ENCODE assay signal across 22 cellular contexts in genomic region chr7:87171282-87171934, GRCh38. TPM values are rescaled to one million over a fixed set of nuclear protein-coding genes. Genes with fewer than 3 reads are reported as not detected.
DNase-seq lines count a peak whose midpoint lies in the region; ATAC-seq, FAIRE-seq and TF ChIP-seq lines count a peak whose summit lies in the region.
"Had no signal": no experiment of that assay in that cellular context is flagged by ENCODE, and none has a peak within 500 bp of the region (broad histone marks: within the 10 kb centered on the region; RNA-seq: fewer than 3 reads in every experiment).

No MANE protein-coding gene starts in this region.

- H3K4me1 Mint-ChIP-seq in CD4-positive, alpha-beta T cell (ENCODE audit: low read depth), result peaks cover 52% of the 10 kb centered on the region
- H3K4me1 Mint-ChIP-seq: CD14-positive monocyte, GM23338, H9 had no signal

- DNase-seq in CD4-positive, alpha-beta T cell, result no peak
- DNase-seq in GM12878 (ENCODE audit: low read depth, low spot score) (no peak), GM23248 (no peak), dedifferentiated amniotic fluid mesenchymal stem cell (ENCODE audit: extremely low spot score) (no peak), NCI-H128 (lab: John Stamatoyannopoulos, UW; ENCODE audit: unreplicated experiment) (no peak)
- DNase-seq: 8988T; ACHN; AML-193; BE2C; Caco-2; CD4-positive, alpha-beta memory T cell; DMS153; DND-41; H9 had no signal

- RAD21 ChIA-PET in GM12878 (lab: Charles Lee; ENCODE audit: unreplicated experiment), result interaction anchor here (0.7 to 2.8 kb wide), 8 partner anchors 13 to 48 kb away, joined by 3 to 10 read pairs (median 4); partner anchors contain the start of gene TMEM243

- no peak for TF ChIP-seq CTCF in CD4-positive, alpha-beta T cell (IDR thresholded peaks at IDR 0.05)
- TF ChIP-seq CTCF in GM12878 (IDR thresholded peaks at IDR 0.05 in 2 of 3, conservative IDR thresholded peaks at IDR 0.05 in 1 of 3; ENCODE audit: control insufficient read depth in 2 of 3, extremely low read depth in 1 of 3, insufficient read depth in 1 of 3, low read depth in 3 of 3, low read length in 3 of 3), result no peak

- in situ Hi-C loops in GM12878 (cut with MboI) (no loop called here), GM23248 (cut with MboI) (no loop called here)

- TF ChIP-seq POLR2A in GM12878 (IDR thresholded peaks at IDR 0.05; ENCODE audit: low read depth, low read length), result no peak

- H3K4me3 ChIP-seq in GM12878 (no peak overlapping the region), GM23248 (no peak overlapping the region)
- H3K4me3 ChIP-seq: A549; BLaER1 treated with 17β-estradiol and CSF1 and Interleukin-3, amounts not matched to agents 10 nM and 100 nM; GM23338 had no signal

- H3K36me3 Mint-ChIP-seq in CD4-positive, alpha-beta T cell (ENCODE audit: low read depth), result peaks cover 96% of the 10 kb centered on the region

- no peak overlapping the region for H3K4me3 Mint-ChIP-seq in CD4-positive, alpha-beta T cell
- H3K4me3 Mint-ChIP-seq: CD14-positive monocyte; CD4-positive, alpha-beta memory T cell; GM23338; H9 had no signal

- no peaks in the 10 kb centered on the region for H3K27me3 ChIP-seq in CD4-positive, alpha-beta T cell (ENCODE audit: control insufficient read depth, insufficient read depth, low read length)
- H3K27me3 ChIP-seq in GM12878 (replicated peaks in 1 of 2; ENCODE audit: control insufficient read depth in 2 of 2, insufficient read depth in 2 of 2, low read length in 1 of 2) (no peaks in the 10 kb centered on the region), GM23248 (replicated peaks; ENCODE audit: insufficient read depth) (no peaks in the 10 kb centered on the region)
- H3K27me3 ChIP-seq: BE2C; BLaER1 treated with 17β-estradiol and CSF1 and Interleukin-3, amounts not matched to agents 10 nM and 100 nM had no signal

- no peak for FAIRE-seq in GM12878 (lab: Jason Lieb, UNC)
- FAIRE-seq: A549, G401.6 had no signal

- no peaks in the 10 kb centered on the region for H3K9me3 ChIP-seq in CD4-positive, alpha-beta T cell (ENCODE audit: control insufficient read depth, low read length)
- H3K9me3 ChIP-seq in GM12878 (replicated peaks; ENCODE audit: control insufficient read depth, insufficient read depth, low read length) (no peaks in the 10 kb centered on the region), GM23248 (ENCODE audit: low read depth) (no peaks in the 10 kb centered on the region)
- H3K9me3 ChIP-seq: A549; BE2C; BLaER1 treated with 17β-estradiol and CSF1 and Interleukin-3, amounts not matched to agents 10 nM and 100 nM; Caco-2 had no signal

- H2AFZ ChIP-seq in GM12878 (ENCODE audit: control insufficient read depth, low read depth, low read length), result no peak overlapping the region
- no peak overlapping the region for H2AFZ ChIP-seq in GM23248
- H2AFZ ChIP-seq: GM23338 had no signal

- H3K4me2 ChIP-seq in GM12878 (ENCODE audit: control insufficient read depth, insufficient read depth) (no peak overlapping the region), GM23248 (ENCODE audit: unreplicated experiment) (no peak overlapping the region)
- H3K4me2 ChIP-seq: A549; BLaER1 treated with 17β-estradiol and CSF1 and Interleukin-3, amounts not matched to agents 10 nM and 100 nM; GM23338 had no signal

- SMC1A ChIA-PET in GM12878 (lab: Charles Lee; ENCODE audit: uncharacterized antibody, unreplicated experiment), result interaction anchor here (0.9 to 6.1 kb wide), 8 partner anchors 11 to 65 kb away, joined by 3 to 33 read pairs (median 4); no protein-coding TSS in a partner anchor

- H3K27ac ChIP-seq in CD4-positive, alpha-beta T cell (ENCODE audit: low read depth, low read length), result no peak overlapping the region
- H3K27ac ChIP-seq in GM12878 (ENCODE audit: control insufficient read depth, insufficient read depth) (no peak overlapping the region), GM23248 (no peak overlapping the region)
- H3K27ac ChIP-seq: A549; BLaER1 treated with 17β-estradiol and CSF1 and Interleukin-3, amounts not matched to agents 10 nM and 100 nM had no signal

- H4K20me1 ChIP-seq in GM12878 (ENCODE audit: control insufficient read depth, insufficient read depth), result no peaks in the 10 kb centered on the region
- H4K20me1 ChIP-seq in GM23248 (ENCODE audit: insufficient read depth), result no peaks in the 10 kb centered on the region

- TF ChIP-seq RAD21 in GM12878 (IDR thresholded peaks at IDR 0.05; ENCODE audit: insufficient read depth, low read depth, low read length), result no peak

- intact Hi-C loops in CD4-positive, alpha-beta T cell (cut with DNase I, micrococcal nuclease), result no loop called here
- intact Hi-C loops in GM12878 (cut with micrococcal nuclease; ENCODE audit: unreplicated experiment), result no loop called here

- H3K27ac Mint-ChIP-seq in CD4-positive, alpha-beta T cell, result peak overlapping the region; percentile 52
- H3K27ac Mint-ChIP-seq: GM23338 had no signal

- POLR2A ChIA-PET in CD4-positive, alpha-beta T cell (lab: Charles Lee), result interaction anchor here (1.2 to 5.0 kb wide), 2 partner anchors 18 to 42 kb away, joined by 4 to 34 read pairs; partner anchors contain the start of gene DMTF1
- POLR2A ChIA-PET in GM12878 (lab: Charles Lee), result interaction anchor here (0.8 to 1.4 kb wide), 2 partner anchors 24 to 748 kb away, joined by 3 read pairs; no protein-coding TSS in a partner anchor

- peaks cover 6 to 53% of the 10 kb centered on the region in 2 experiments for H3K36me3 ChIP-seq in GM12878 (ENCODE audit: control insufficient read depth in 2 of 2, insufficient read depth in 2 of 2, low read length in 1 of 2)
- H3K36me3 ChIP-seq in GM23248 (ENCODE audit: low read depth), result peaks cover 97% of the 10 kb centered on the region

- no peaks in the 10 kb centered on the region for H3K9me2 ChIP-seq in GM23248 (ENCODE audit: insufficient read depth)

- H3K27me3 Mint-ChIP-seq in CD4-positive, alpha-beta T cell, result no peaks in the 10 kb centered on the region
- H3K27me3 Mint-ChIP-seq: CD4-positive, alpha-beta memory T cell had no signal

- CTCF ChIA-PET in CD4-positive, alpha-beta T cell (lab: Charles Lee), result interaction anchor here (1.0 kb wide), 1 partner anchor 23 kb away, joined by 3 read pairs; no protein-coding TSS in a partner anchor
- CTCF ChIA-PET in GM12878 (lab: Yijun Ruan, JAX), result interaction anchor here (1.1 to 2.3 kb wide), 8 partner anchors 11 to 43 kb away, joined by 3 to 8 read pairs (median 3); no protein-coding TSS in a partner anchor

- no peaks in the 10 kb centered on the region for H3K4me1 ChIP-seq in GM12878 (ENCODE audit: control insufficient read depth, insufficient read depth, low read length)
- H3K4me1 ChIP-seq in GM23248 (ENCODE audit: insufficient read depth), result no peaks in the 10 kb centered on the region
- H3K4me1 ChIP-seq: A549; BE2C; BLaER1 treated with 17β-estradiol and CSF1 and Interleukin-3, amounts not matched to agents 10 nM and 100 nM had no signal

- H3F3A ChIP-seq in GM23248 (ENCODE audit: insufficient read depth), result peaks cover 8% of the 10 kb centered on the region; the same call in 1 of the 2 replicates

- no peaks in the 10 kb centered on the region for H3K9me3 Mint-ChIP-seq in CD4-positive, alpha-beta T cell
- H3K9me3 Mint-ChIP-seq: CD14-positive monocyte; CD4-positive, alpha-beta memory T cell; GM23338; H9 had no signal

- TF ChIP-seq EP300 in GM12878 (IDR thresholded peaks at IDR 0.05; ENCODE audit: borderline replicate concordance in 1 of 2, control insufficient read depth in 1 of 2, low read depth in 2 of 2, low read length in 2 of 2), result no peak

- no TSS peak for BruUV-seq in GM12878 (replicated peaks; lab: Mats Ljungman, UMichigan)

- peaks cover 2% of the 10 kb centered on the region; the same call in 1 of the 2 replicates for H3K79me2 ChIP-seq in GM12878 (ENCODE audit: control insufficient read depth, insufficient read depth, low read length)
- H3K79me2 ChIP-seq in GM23248 (ENCODE audit: insufficient read depth), result peaks cover 69% of the 10 kb centered on the region

- H3K9ac ChIP-seq in GM12878 (ENCODE audit: control insufficient read depth, insufficient read depth, low read length) (no peak overlapping the region), GM23248 (no peak overlapping the region)
- H3K9ac ChIP-seq: BLaER1 treated with 17β-estradiol and CSF1 and Interleukin-3, amounts not matched to agents 10 nM and 100 nM had no signal

- ATAC-seq in CD4-positive, alpha-beta T cell (ENCODE audit: poor library complexity), result no peak
- peak; percentile 62 for ATAC-seq in GM18868 (IDR thresholded peaks at IDR 0.05; ENCODE audit: unreplicated experiment)
- peak; percentile 66 for ATAC-seq in HG02870 (IDR thresholded peaks at IDR 0.05; ENCODE audit: unreplicated experiment)
- ATAC-seq in GM12878, result peak; percentile 54
- ATAC-seq: A549, GM23338, HCT116 had no signal

RNA-seq across cellular contexts. Expression of gene DMTF1, which starts 19.2 kb away (rescaled TPM):
- 100 to 1,000 TPM; 114 to 115 TPM for total RNA-seq in CD4-positive, alpha-beta T cell
- 798 and 844 TPM in 2 replicates for total RNA-seq in GM12878 (2013; cell fraction: nucleolus; rRNA removed)
- 98.2 and 109 TPM in 2 replicates for total RNA-seq in GM12878 (2014; rRNA removed)
- 96.3 and 108 TPM in 2 replicates for total RNA-seq in GM12878 (2014; rRNA removed; fragmentation: Illumina TruSeq; extraction: Trizol)
- total RNA-seq in GM12878 (2021), result 62.6 and 79.0 TPM in 2 replicates
- polyA plus RNA-seq in GM12878 (2011; ENCODE audit: low read depth), result 58.8 TPM
- 191 and 269 TPM in 2 replicates for polyA plus RNA-seq in GM12878 (2011; rRNA removed)
- polyA plus RNA-seq in GM12878 (2011; cell fraction: cytosol; rRNA removed), result 50.8 and 53.1 TPM in 2 replicates
- 502 and 620 TPM in 2 replicates for polyA plus RNA-seq in GM12878 (2011; cell fraction: nucleus; rRNA removed)
- 65.8 and 69.4 TPM in 2 replicates for polyA plus RNA-seq in GM12878 (2012)
- polyA plus RNA-seq in GM12878 (2014; fragmentation: Illumina TruSeq; extraction: Trizol), result 102 and 133 TPM in 2 replicates
- polyA plus RNA-seq in GM12878 (2014; fragmentation: Nextera tagmentation; extraction: Ambion mirVana), result 10 to 100 TPM; 24.3 to 28.4 TPM
- polyA plus RNA-seq in GM12878 (2014; rRNA removed), result 58.0 and 65.0 TPM in 2 replicates
- polyA plus RNA-seq in GM12878 (2016; fragmentation: Nextera tagmentation; extraction: Ambion mirVana), result 10 to 100 TPM; 49.0 to 52.9 TPM
- polyA minus RNA-seq in GM12878 (2011; rRNA and poly(A)+ RNA removed), result 190 and 273 TPM in 2 replicates
- 25.3 and 38.2 TPM in 2 replicates for polyA minus RNA-seq in GM12878 (2011; cell fraction: cytosol; rRNA and poly(A)+ RNA removed)
- polyA minus RNA-seq in GM12878 (2011; cell fraction: nucleus; rRNA and poly(A)+ RNA removed), result 392 and 529 TPM in 2 replicates
- 28.4 and 93.0 TPM in 2 replicates for total RNA-seq in GM23248 (2014; rRNA removed; shearing (Covaris generic))
- polyA plus RNA-seq in GM23248 (2016; fragmentation: Nextera tagmentation; extraction: Ambion mirVana), result 18.2 and 28.6 TPM in 2 replicates

RNA-seq across cellular contexts. Expression of gene TMEM243, which starts 48.1 kb away (rescaled TPM):
- total RNA-seq in CD4-positive, alpha-beta T cell, result 100 to 1,000 TPM; 158 to 161 TPM
- total RNA-seq in GM12878 (2013; cell fraction: nucleolus; rRNA removed), result 191 and 192 TPM in 2 replicates
- total RNA-seq in GM12878 (2014; rRNA removed) (101 and 115 TPM in 2 replicates), GM12878 (2014; rRNA removed; fragmentation: Illumina TruSeq; extraction: Trizol) (71.0 and 72.9 TPM in 2 replicates), GM12878 (2021) (64.4 and 64.8 TPM in 2 replicates)
- polyA plus RNA-seq in GM12878 (2011; ENCODE audit: low read depth), result 73.2 TPM
- polyA plus RNA-seq in GM12878 (2011; rRNA removed) (155 and 209 TPM in 2 replicates), GM12878 (2014; fragmentation: Illumina TruSeq; extraction: Trizol) (70.0 and 86.7 TPM in 2 replicates), GM12878 (2014; fragmentation: Nextera tagmentation; extraction: Ambion mirVana) (10 to 100 TPM; 47.8 to 70.9 TPM), GM12878 (2014; rRNA removed) (66.4 and 82.9 TPM in 2 replicates), GM12878 (2016; fragmentation: Nextera tagmentation; extraction: Ambion mirVana) (100 to 1,000 TPM; 160 to 170 TPM), GM23248 (2016; fragmentation: Nextera tagmentation; extraction: Ambion mirVana) (68.1 and 76.9 TPM in 2 replicates)
- 72.1 and 80.4 TPM in 2 replicates for polyA plus RNA-seq in GM12878 (2011; cell fraction: cytosol; rRNA removed)
- polyA plus RNA-seq in GM12878 (2011; cell fraction: nucleus; rRNA removed), result 87.6 and 99.5 TPM in 2 replicates
- 104 and 105 TPM in 2 replicates for polyA plus RNA-seq in GM12878 (2012)
- 75.9 and 94.9 TPM in 2 replicates for polyA minus RNA-seq in GM12878 (2011; rRNA and poly(A)+ RNA removed)
- polyA minus RNA-seq in GM12878 (2011; cell fraction: cytosol; rRNA and poly(A)+ RNA removed), result 14.7 and 23.1 TPM in 2 replicates
- 103 and 124 TPM in 2 replicates for polyA minus RNA-seq in GM12878 (2011; cell fraction: nucleus; rRNA and poly(A)+ RNA removed)
- total RNA-seq in GM23248 (2014; rRNA removed; shearing (Covaris generic)), result 52.7 and 61.7 TPM in 2 replicates
